In genomic region chr14:73569185-73569957, GRCh38 we compare ENCODE assay signal across 8 cellular contexts.
A peak's percentile ranks its signal among the peaks of the same experiment; 100 is the strongest.
DNase-seq lines count a peak whose midpoint lies in the region; TF ChIP-seq lines count a peak whose summit lies in the region.
"Not testable (repeated sequence)": the region's sequence is repeated elsewhere in the genome, so short reads cannot be mapped to it uniquely, and the experiment has no call there.

ACOT2 (plus strand) TSS chr14:73569213; CDS start chr14:73569241, 28 bp downstream.

- peak; percentile 92 for DNase-seq in COLO668 (lab: John Stamatoyannopoulos, UW; ENCODE audit: unreplicated experiment)
- DNase-seq in GM20000 (ENCODE audit: low spot score): peak; percentile 92
- peak; percentile 92 for DNase-seq in HuH-7 (ENCODE audit: low spot score)
- peak; percentile 84 for DNase-seq in OCI-M1 (lab: John Stamatoyannopoulos, UW)
- DNase-seq in activated T-cell treated with anti-CD3 and anti-CD28 coated beads for 48 hours (ENCODE audit: low read depth): peak; percentile 81
- peak; percentile 79 for DNase-seq in epithelial cell of esophagus (ENCODE audit: low read depth)
- peak; percentile 61 for DNase-seq in midbrain (lab: John Stamatoyannopoulos, UW)
- DNase-seq in stimulated activated CD8-positive, alpha-beta memory T cell treated with anti-CD3 and anti-CD28 coated beads, Interleukin-15, amount 100 ng/mL, for 24 hours (ENCODE audit: low read depth): peak; percentile 53

- not testable (repeated sequence) for TF ChIP-seq CTCF in GM20000 (IDR thresholded peaks at IDR 0.05; ENCODE audit: extremely low read depth, missing control alignments); epithelial cell of esophagus (IDR thresholded peaks at IDR 0.05; ENCODE audit: insufficient read depth, low read depth, low read length, missing control alignments)

- peak within 1 kb of the TSS; percentile 54 for H3K4me3 ChIP-seq in epithelial cell of esophagus (ENCODE audit: low read length)

Comparison
In these comparisons a context has a peak if more than half of its experiments do, and no peak if none do; other contexts are left out.
1. Peak in every context shown above with its lines: DNase-seq and H3K4me3 ChIP-seq.